In genomic region chr9:6931913-6932312, GRCh38 we compare ENCODE assay signal across 1 cellular context.
TF ChIP-seq lines count a peak whose summit lies in the region.

No MANE protein-coding gene starts in this region.

TF ChIP-seq in K562, 482 proteins besides CTCF, POLR2A, EP300 and RAD21 (continued from another document and continues in another):
- TF ChIP-seq ZNF449 (CRISPR knock-in tag; IDR thresholded peaks at IDR 0.05): no peak
- peak in 1 of 3 experiments; percentile 8 for TF ChIP-seq YY1 (IDR thresholded peaks at IDR 0.05; ENCODE audit: borderline replicate concordance in 1 of 3, control insufficient read depth in 1 of 3, extremely low read depth in 1 of 3, insufficient read depth in 3 of 3, insufficient read length in 1 of 3, insufficient replicate concordance in 2 of 3, low read depth in 1 of 3, low read length in 2 of 3)
- TF ChIP-seq HDAC1 (IDR thresholded peaks at IDR 0.05): peak in 1 of 2 experiments; percentile 71; a peak in 2 of 4 replicates
- TF ChIP-seq CGGBP1 (CRISPR knock-in tag; IDR thresholded peaks at IDR 0.05): no peak
- TF ChIP-seq ARID1B (IDR thresholded peaks at IDR 0.05): peak; percentile 92
- TF ChIP-seq HNRNPLL (IDR thresholded peaks at IDR 0.05; ENCODE audit: low read depth, low read length, poor library complexity, severe bottlenecking): no peak
- no peak for TF ChIP-seq SETDB1 (IDR thresholded peaks at IDR 0.05; ENCODE audit: low read length)
- no peak for TF ChIP-seq XRCC3 (IDR thresholded peaks at IDR 0.05)
- no peak for TF ChIP-seq HIVEP1 (CRISPR knock-in tag; IDR thresholded peaks at IDR 0.05)
- TF ChIP-seq ZNF764 (CRISPR knock-in tag; IDR thresholded peaks at IDR 0.05; ENCODE audit: low read depth): no peak
- TF ChIP-seq ARID3A (IDR thresholded peaks at IDR 0.05; ENCODE audit: borderline replicate concordance, low read depth, low read length): peak; percentile 63; the same call in 1 of the 2 replicates
- TF ChIP-seq ZNF174 (CRISPR knock-in tag; IDR thresholded peaks at IDR 0.05): no peak
- no peak for TF ChIP-seq SMAD2 (IDR thresholded peaks at IDR 0.05; ENCODE audit: low read depth, low read length)
- TF ChIP-seq NEUROD1 (IDR thresholded peaks at IDR 0.05; ENCODE audit: borderline replicate concordance, low read depth, low read length, partially characterized antibody): no peak
- peak; percentile 80 for TF ChIP-seq L3MBTL2 (IDR thresholded peaks at IDR 0.05)
- TF ChIP-seq MLX (CRISPR knock-in tag; conservative IDR thresholded peaks at IDR 0.05): no peak
- no peak for TF ChIP-seq NCOA2 (IDR thresholded peaks at IDR 0.05; ENCODE audit: partially characterized antibody in 2 of 2)
- no peak for TF ChIP-seq RBM34 (IDR thresholded peaks at IDR 0.05; ENCODE audit: borderline replicate concordance, insufficient read depth, low read length)
- no peak for TF ChIP-seq FOXA3 (CRISPR knock-in tag; conservative IDR thresholded peaks at IDR 0.05 in 1 of 2, IDR thresholded peaks at IDR 0.05 in 1 of 2)
- no peak for TF ChIP-seq GTF2F1 (IDR thresholded peaks at IDR 0.05; ENCODE audit: low read depth, low read length)
- TF ChIP-seq ETV6 (IDR thresholded peaks at IDR 0.05; ENCODE audit: borderline replicate concordance in 1 of 2, low read depth in 2 of 2, low read length in 1 of 2): no peak
- TF ChIP-seq ETV6 (CRISPR knock-in tag; IDR thresholded peaks at IDR 0.05; ENCODE audit: borderline replicate concordance): no peak
- TF ChIP-seq CUX1 (CRISPR knock-in tag; IDR thresholded peaks at IDR 0.05): no peak
- no peak for TF ChIP-seq NELFE (IDR thresholded peaks at IDR 0.05; ENCODE audit: insufficient read depth, insufficient read length)
- no peak for TF ChIP-seq JUNB (CRISPR knock-in tag; conservative IDR thresholded peaks at IDR 0.05)
- TF ChIP-seq FOXK1 (CRISPR knock-in tag; IDR thresholded peaks at IDR 0.05; ENCODE audit: borderline replicate concordance): no peak
- peak; percentile 41 for TF ChIP-seq DACH1 (IDR thresholded peaks at IDR 0.05; ENCODE audit: partially characterized antibody)
- TF ChIP-seq ZNF79 (CRISPR knock-in tag; IDR thresholded peaks at IDR 0.05; ENCODE audit: low read depth): no peak
- TF ChIP-seq JUN (IDR thresholded peaks at IDR 0.05; ENCODE audit: borderline replicate concordance, low read depth, low read length): peak; percentile 88
- TF ChIP-seq JUN (CRISPR knock-in tag; IDR thresholded peaks at IDR 0.05; ENCODE audit: borderline replicate concordance): 0 out of 2 replicates have a peak, but pooled peaks have one; percentile 32
- peak; percentile 71 for TF ChIP-seq MEIS2 (IDR thresholded peaks at IDR 0.05; ENCODE audit: partially characterized antibody)
- TF ChIP-seq FOXK2 (conservative IDR thresholded peaks at IDR 0.05 in 1 of 2, IDR thresholded peaks at IDR 0.05 in 1 of 2; ENCODE audit: low read depth in 2 of 2): peak; percentile 54 to 62; a peak in 2 of 4 replicates
- TF ChIP-seq CBFA2T3 (IDR thresholded peaks at IDR 0.05): peak; percentile 88
- no peak for TF ChIP-seq ZNF778 (CRISPR knock-in tag; IDR thresholded peaks at IDR 0.05)
- no peak for TF ChIP-seq ZBTB9 (CRISPR knock-in tag; IDR thresholded peaks at IDR 0.05)
- peak; percentile 73 for TF ChIP-seq ZEB2 (IDR thresholded peaks at IDR 0.05)
- TF ChIP-seq RFX7 (CRISPR knock-in tag; IDR thresholded peaks at IDR 0.05): no peak
- no peak for TF ChIP-seq BDP1 (IDR thresholded peaks at IDR 0.05; ENCODE audit: insufficient read depth, insufficient read length)
- TF ChIP-seq E2F8 (IDR thresholded peaks at IDR 0.05; ENCODE audit: low read depth, partially characterized antibody): no peak
- TF ChIP-seq FOSL1 (tag; conservative IDR thresholded peaks at IDR 0.05): peak; percentile 93
- peak; percentile 62; the same call in 1 of the 2 replicates for TF ChIP-seq POLR2AphosphoS5 (IDR thresholded peaks at IDR 0.05; ENCODE audit: control insufficient read depth, insufficient read depth, low read depth, low read length)
- TF ChIP-seq NCOA1 (IDR thresholded peaks at IDR 0.05; ENCODE audit: low read depth): no peak; the same call in 1 of the 2 replicates
- TF ChIP-seq SREBF1 (IDR thresholded peaks at IDR 0.05; ENCODE audit: borderline replicate concordance, low read depth, low read length): no peak
- peak; percentile 53 for TF ChIP-seq TAF9B (IDR thresholded peaks at IDR 0.05; ENCODE audit: partially characterized antibody)
- TF ChIP-seq ARNT (IDR thresholded peaks at IDR 0.05): 0 out of 4 replicates have a peak, but pooled peaks of 1 of the 2 experiments have one; percentile 50
- no peak for TF ChIP-seq ZBTB5 (IDR thresholded peaks at IDR 0.05)
- TF ChIP-seq ZNF232 (CRISPR knock-in tag; IDR thresholded peaks at IDR 0.05): no peak
- no peak for TF ChIP-seq DMBX1 (CRISPR knock-in tag; IDR thresholded peaks at IDR 0.05; ENCODE audit: borderline replicate concordance)
- peak; percentile 46; the same call in 1 of the 2 replicates for TF ChIP-seq EHMT2 (IDR thresholded peaks at IDR 0.05)
